10 cellular contexts compared by ENCODE assay signal in the genomic region with DNA sequence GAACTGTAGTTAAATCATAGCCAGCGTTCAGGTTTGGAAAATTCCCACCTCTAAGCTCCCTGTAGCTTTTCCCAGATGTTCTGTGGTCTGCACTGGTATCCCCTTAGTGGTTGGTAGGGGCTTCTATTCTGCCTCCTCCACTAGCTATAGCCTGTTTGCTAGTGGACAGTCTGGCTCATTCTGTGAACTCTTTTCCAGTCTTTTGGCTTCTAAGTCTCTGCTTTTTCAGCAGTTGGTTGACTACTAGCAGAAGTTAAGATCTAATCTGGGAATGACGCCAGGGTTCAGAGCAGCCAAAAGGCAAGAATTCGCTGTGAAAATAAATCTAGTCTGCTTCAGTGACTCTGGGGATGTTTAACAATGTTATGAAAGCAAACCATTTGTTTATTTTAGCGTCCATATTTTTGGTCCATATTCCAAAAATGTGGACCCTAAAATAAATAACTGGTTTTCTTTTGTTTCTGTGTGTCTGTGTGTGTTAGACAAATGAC.
DNase-seq lines count a peak whose midpoint lies in the region; TF ChIP-seq lines count a peak whose summit lies in the region.
"Had no signal": no experiment of that assay in that cellular context is flagged by ENCODE, and none has a peak within 500 bp of the region (broad histone marks: within the 10 kb centered on the region; RNA-seq: fewer than 3 reads in every experiment).

No MANE protein-coding gene starts in this region.

- TF ChIP-seq POLR2A in adrenal gland (IDR thresholded peaks at IDR 0.05) (no peak), stomach (IDR thresholded peaks at IDR 0.05) (no peak), esophagus muscularis mucosa (IDR thresholded peaks at IDR 0.05; ENCODE audit: low read depth) (no peak)

- DNase-seq in LNCaP clone FGC (ENCODE audit: low read depth): peak; percentile 38
- peak in 6 of 7 donors; percentile 9 to 51 (median 22) for DNase-seq in adrenal gland
- peak; percentile 47 for DNase-seq in inferior parietal cortex (ENCODE audit: extremely low spot score)
- DNase-seq in stomach: peak; percentile 41
- no peak for DNase-seq in stimulated activated naive CD4-positive, alpha-beta T cell (lab: John Stamatoyannopoulos, UW)
- no peak for DNase-seq in esophagus muscularis mucosa (ENCODE audit: extremely low spot score)
- no peak for DNase-seq in activated effector memory CD4-positive, alpha-beta T cell treated with anti-CD3 and anti-CD28 coated beads, Interleukin-2, amount 50 U/mL, for 16 hours
- DNase-seq: activated CD8-positive, alpha-beta memory T cell treated with anti-CD3 and anti-CD28 coated beads, Interleukin-2, amount 50 U/mL, for 4 hours; foreskin melanocyte had no signal

- no peaks in the 10 kb centered on the region for H3K27me3 ChIP-seq in adrenal gland
- no peaks in the 10 kb centered on the region for H3K27me3 ChIP-seq in stomach
- H3K27me3 ChIP-seq in esophagus muscularis mucosa: no peaks in the 10 kb centered on the region

- H3K27ac ChIP-seq in adrenal gland (no peak overlapping the region), stomach (peak overlapping the region in 3 of 5 donors; percentile 27 to 52 (median 46)), esophagus muscularis mucosa (replicated peaks in 1 of 4) (peak overlapping the region in 2 of 4 donors; percentile 8 to 11)
- H3K27ac ChIP-seq: skin epidermis had no signal

- intact Hi-C loops in adrenal gland (cut with DNase I): no loop called here
- intact Hi-C loops in stomach (cut with DNase I; ENCODE audit: low total_unique reads): no loop called here
- intact Hi-C loops in esophagus muscularis mucosa (cut with DNase I): no loop called here

- TF ChIP-seq CTCF in LNCaP clone FGC (IDR thresholded peaks at IDR 0.05; ENCODE audit: control insufficient read depth, extremely low read depth, insufficient read depth) (no peak), adrenal gland (IDR thresholded peaks at IDR 0.05) (no peak), stomach (IDR thresholded peaks at IDR 0.05) (no peak), esophagus muscularis mucosa (IDR thresholded peaks at IDR 0.05) (no peak)

- WGBS in adrenal gland, 4 donors: 24 to 30% (median 28%) methylated on average over 4 of the region's 4 CpGs
- 13 to 31% (median 21%) methylated on average over 4 of the region's 4 CpGs for WGBS in stomach, 5 donors
- 28% methylated on average over 4 of the region's 4 CpGs for WGBS in esophagus muscularis mucosa

- H3K36me3 ChIP-seq in adrenal gland (replicated peaks in 1 of 2): no peaks in the 10 kb centered on the region
- H3K36me3 ChIP-seq in stomach: no peaks in the 10 kb centered on the region
- no peaks in the 10 kb centered on the region for H3K36me3 ChIP-seq in esophagus muscularis mucosa

- TF ChIP-seq EP300 in stomach (IDR thresholded peaks at IDR 0.05) (no peak), esophagus muscularis mucosa (IDR thresholded peaks at IDR 0.05) (no peak)

- H3K9me3 ChIP-seq in adrenal gland (replicated peaks in 1 of 3) (no peaks in the 10 kb centered on the region), stomach (no peaks in the 10 kb centered on the region), esophagus muscularis mucosa (no peaks in the 10 kb centered on the region)

- H3K4me1 ChIP-seq in adrenal gland (replicated peaks in 1 of 2) (no peaks in the 10 kb centered on the region), stomach (peaks cover 12 to 55% (median 41%) of the 10 kb centered on the region in 4 donors), esophagus muscularis mucosa (peaks cover 0 to 31% (median 27%) of the 10 kb centered on the region in 4 donors)

- H3K4me3 ChIP-seq in LNCaP clone FGC (ENCODE audit: low read depth, low read length): no peak overlapping the region
- no peak overlapping the region for H3K4me3 ChIP-seq in adrenal gland
- no peak overlapping the region for H3K4me3 ChIP-seq in stomach
- no peak overlapping the region for H3K4me3 ChIP-seq in esophagus muscularis mucosa
- H3K4me3 ChIP-seq: skin epidermis had no signal

Comparison
In these comparisons a context has a peak if more than half of its experiments do, and no peak if none do; other contexts are left out.
1. DNase-seq: peak in LNCaP clone FGC (single experiment), adrenal gland (6 of 7), inferior parietal cortex (single experiment) and stomach (single experiment); none in stimulated activated naive CD4-positive, alpha-beta T cell (0 of 6), esophagus muscularis mucosa (single experiment) and activated effector memory CD4-positive, alpha-beta T cell treated with anti-CD3 and anti-CD28 coated beads, Interleukin-2, amount 50 U/mL, for 16 hours (single experiment).
2. H3K27ac ChIP-seq: peak in stomach (3 of 5); none in adrenal gland (0 of 5).